In genomic region chr10:127880557-127880956, GRCh38 we compare ENCODE assay signal across 12 cellular contexts. TPM values are rescaled to one million over a fixed set of nuclear protein-coding genes. Genes with fewer than 3 reads are reported as not detected.
DNase-seq lines count a peak whose midpoint lies in the region; ATAC-seq and TF ChIP-seq lines count a peak whose summit lies in the region.
"Had no signal": no experiment of that assay in that cellular context is flagged by ENCODE, and none has a peak within 500 bp of the region (broad histone marks: within the 10 kb centered on the region; RNA-seq: fewer than 3 reads in every experiment).

No MANE protein-coding gene starts in this region.

- peak overlapping the region; percentile 23 for H3K27ac ChIP-seq in mesodermal cell (ENCODE audit: low read depth, low read length, severe bottlenecking)

- H3K4me3 Mint-ChIP-seq in CD14-positive monocyte: no peak overlapping the region
- H3K4me3 Mint-ChIP-seq in activated T-helper 17 cell treated with anti-CD3 and anti-CD28 coated beads, Interleukin-2, amount 50 U/mL, for 72 hours: no peak overlapping the region
- H3K4me3 Mint-ChIP-seq: CD8-positive, alpha-beta memory T cell; GM23338 had no signal

- no peaks in the 10 kb centered on the region for H3K4me1 ChIP-seq in mesodermal cell (ENCODE audit: control insufficient read depth, insufficient read depth, low read length, poor library complexity, severe bottlenecking)

- H3K4me3 ChIP-seq in mesodermal cell (ENCODE audit: extremely low read depth, insufficient read depth, low read length, poor library complexity, severe bottlenecking): no peak overlapping the region
- H3K4me3 ChIP-seq: GM23338 had no signal

- WGBS in mesodermal cell (ENCODE audit: insufficient coverage in 2 of 2), 2 experiments: 100% methylated on average over 1 of the region's 2 CpGs; no CpG with 5 or more reads in 1 of the 2 experiments

- H3K27ac Mint-ChIP-seq in CD14-positive monocyte: peak overlapping the region; percentile 87 to 96 (median 91)
- peak overlapping the region; percentile 54 for H3K27ac Mint-ChIP-seq in activated T-helper 17 cell treated with anti-CD3 and anti-CD28 coated beads, Interleukin-2, amount 50 U/mL, for 72 hours
- H3K27ac Mint-ChIP-seq: GM23338 had no signal

- peaks cover 0 to 2% (median 2%) of the 10 kb centered on the region in 3 donors for H3K27me3 Mint-ChIP-seq in CD14-positive monocyte (ENCODE audit: low read depth in 3 of 3)
- peaks cover 2% of the 10 kb centered on the region for H3K27me3 Mint-ChIP-seq in activated T-helper 17 cell treated with anti-CD3 and anti-CD28 coated beads, Interleukin-2, amount 50 U/mL, for 72 hours

- H3K9me3 Mint-ChIP-seq in CD14-positive monocyte: peaks cover 0 to 2% (median 0%) of the 10 kb centered on the region in 7 donors
- H3K9me3 Mint-ChIP-seq in activated T-helper 17 cell treated with anti-CD3 and anti-CD28 coated beads, Interleukin-2, amount 50 U/mL, for 72 hours: no peaks in the 10 kb centered on the region
- H3K9me3 Mint-ChIP-seq: CD8-positive, alpha-beta memory T cell; GM23338 had no signal

- DNase-seq in CD14-positive monocyte (ENCODE audit: low spot score): peak; percentile 65
- DNase-seq in NCI-H510A (lab: John Stamatoyannopoulos, UW): no peak
- DNase-seq in NCI-H82 treated with DMSO at 0.1 percent for 48 hours (lab: John Stamatoyannopoulos, UW; ENCODE audit: unreplicated experiment): no peak
- no peak for DNase-seq in activated CD4-positive, alpha-beta T cell treated with anti-CD3 and anti-CD28 coated beads, Interleukin-2, amount 50 U/mL, for 48 hours
- no peak for DNase-seq in GM10266 (ENCODE audit: extremely low spot score)
- DNase-seq: activated CD4-positive, alpha-beta T cell treated with anti-CD3 and anti-CD28 coated beads, Interleukin-2, amount 50 U/mL, for 1 hour; CD8-positive, alpha-beta memory T cell had no signal

- H3K9me3 ChIP-seq in mesodermal cell (ENCODE audit: control insufficient read depth, low read length): no peaks in the 10 kb centered on the region

- H3K36me3 ChIP-seq in mesodermal cell (ENCODE audit: control insufficient read depth, insufficient read depth, low read length): no peaks in the 10 kb centered on the region

- peaks cover 78% of the 10 kb centered on the region for H3K4me1 Mint-ChIP-seq in CD14-positive monocyte
- no peaks in the 10 kb centered on the region for H3K4me1 Mint-ChIP-seq in activated T-helper 17 cell treated with anti-CD3 and anti-CD28 coated beads, Interleukin-2, amount 50 U/mL, for 72 hours
- H3K4me1 Mint-ChIP-seq: GM23338 had no signal

- peak; percentile 32 for ATAC-seq in HG03432 (IDR thresholded peaks at IDR 0.05; ENCODE audit: unreplicated experiment)
- peak; percentile 25 for ATAC-seq in activated T-helper 17 cell treated with anti-CD3 and anti-CD28 coated beads, Interleukin-2, amount 50 U/mL, for 72 hours (replicated peaks)
- ATAC-seq: GM23338 had no signal

- intact Hi-C loops in CD14-positive monocyte (cut with micrococcal nuclease): no loop called here

- no peak for TF ChIP-seq CTCF in CD14-positive monocyte (IDR thresholded peaks at IDR 0.05)
- no peak for TF ChIP-seq CTCF in GM10266 (IDR thresholded peaks at IDR 0.05; ENCODE audit: control insufficient read depth, insufficient read depth, low read depth, missing control alignments)

- H3K36me3 Mint-ChIP-seq in CD14-positive monocyte: no peaks in the 10 kb centered on the region
- H3K36me3 Mint-ChIP-seq in activated T-helper 17 cell treated with anti-CD3 and anti-CD28 coated beads, Interleukin-2, amount 50 U/mL, for 72 hours (ENCODE audit: low read depth): no peaks in the 10 kb centered on the region
- H3K36me3 Mint-ChIP-seq: CD8-positive, alpha-beta memory T cell had no signal

RNA-seq across cellular contexts. Expression of gene CLRN3, which starts 12.2 kb away (rescaled TPM):
- under 1 TPM in 1 of 2 donors, not detected in 1; 0.16 TPM for polyA plus RNA-seq in CD14-positive monocyte
- not detected for total RNA-seq in activated T-helper 17 cell treated with anti-CD3 and anti-CD28 coated beads, Interleukin-2, amount 50 U/mL, for 72 hours
- not detected for polyA plus RNA-seq in mesodermal cell (2013, experiment 1 of 2)
- not detected for polyA plus RNA-seq in mesodermal cell (2013, experiment 2 of 2)
- total RNA-seq: astrocyte; CD8-positive, alpha-beta memory T cell; GM23338 had no signal
- polyA plus RNA-seq: CD8-positive, alpha-beta memory T cell; GM23338 had no signal

RNA-seq across cellular contexts. Expression of gene PTPRE, which starts 26.3 kb away (rescaled TPM):
- 100 to 1,000 TPM in 1 of 2 donors, 10 to 100 TPM in 1; 95.2 to 125 TPM for polyA plus RNA-seq in CD14-positive monocyte
- 10 to 100 TPM; 32.7 to 54.1 TPM for total RNA-seq in activated T-helper 17 cell treated with anti-CD3 and anti-CD28 coated beads, Interleukin-2, amount 50 U/mL, for 72 hours
- polyA plus RNA-seq in mesodermal cell (2013, experiment 1 of 2): 16.6 TPM
- 12.8 TPM for polyA plus RNA-seq in mesodermal cell (2013, experiment 2 of 2)
